In genomic region chr10:74681917-74682627, GRCh38 we compare ENCODE assay signal across 1 cellular context.
TF ChIP-seq lines count a peak whose summit lies in the region.

No MANE protein-coding gene starts in this region.

TF ChIP-seq in IMR-90, 13 proteins besides CTCF, POLR2A, EP300 and RAD21:
- TF ChIP-seq MXI1 (IDR thresholded peaks at IDR 0.05; ENCODE audit: borderline replicate concordance, low read depth, low read length) (no peak), CHD1 (IDR thresholded peaks at IDR 0.05; ENCODE audit: low read depth, low read length) (no peak), NFE2L2 (IDR thresholded peaks at IDR 0.05; ENCODE audit: low read depth, low read length) (no peak)
TF ChIP-seq in IMR-90: peak in this region for 0.
